20 cellular contexts compared by ENCODE assay signal in the genomic region with DNA sequence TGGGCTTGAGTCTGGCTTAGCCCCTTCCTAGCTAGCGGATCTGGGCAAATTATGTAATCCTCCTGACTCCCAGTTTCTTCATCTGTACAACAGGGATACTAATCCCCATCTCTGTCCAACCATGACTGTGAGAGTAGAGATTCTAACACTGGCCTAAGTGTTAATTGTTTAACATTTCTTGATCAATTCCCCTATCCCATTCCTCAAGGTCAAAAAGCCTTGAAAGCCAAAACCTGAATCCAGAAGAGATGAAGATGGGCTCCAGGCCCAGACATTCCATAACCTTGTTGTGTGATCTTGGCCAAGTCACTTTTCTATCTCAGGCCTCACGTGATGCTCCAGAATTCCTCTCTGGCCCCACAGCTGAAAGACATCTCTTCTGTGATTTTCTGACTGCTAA. TPM values are rescaled to one million over a fixed set of nuclear protein-coding genes. Genes with fewer than 3 reads are reported as not detected.
DNase-seq lines count a peak whose midpoint lies in the region; ATAC-seq, FAIRE-seq and TF ChIP-seq lines count a peak whose summit lies in the region.
"Had no signal": no experiment of that assay in that cellular context is flagged by ENCODE, and none has a peak within 500 bp of the region (broad histone marks: within the 10 kb centered on the region; RNA-seq: fewer than 3 reads in every experiment).

No MANE protein-coding gene starts in this region.

- peaks cover 49 to 84% of the 10 kb centered on the region in 2 experiments for H3K79me1 ChIP-seq in IMR-90 (ENCODE audit: low read depth in 1 of 2, low read length in 2 of 2)

- TF ChIP-seq POLR2A in IMR-90 (IDR thresholded peaks at IDR 0.05; ENCODE audit: low read depth, low read length), result no peak
- no peak for TF ChIP-seq POLR2A in ovary (IDR thresholded peaks at IDR 0.05)
- TF ChIP-seq POLR2A in uterus (IDR thresholded peaks at IDR 0.05), result no peak

- H3K9ac ChIP-seq in IMR-90 (ENCODE audit: low read depth, low read length), result no peak overlapping the region
- H3K9ac ChIP-seq: neural progenitor cell had no signal

- H3K27me3 ChIP-seq in IMR-90 (ENCODE audit: control insufficient read depth, insufficient read depth, low read length), result no peaks in the 10 kb centered on the region
- no peaks in the 10 kb centered on the region for H3K27me3 ChIP-seq in ovary
- no peaks in the 10 kb centered on the region for H3K27me3 ChIP-seq in uterus
- H3K27me3 ChIP-seq: neural progenitor cell had no signal

- dilution Hi-C loops in IMR-90 (cut with HindIII; ENCODE audit: low sequenced_read_pairs, unreplicated experiment), result no loop called here

- peaks cover 69% of the 10 kb centered on the region for H4K20me1 ChIP-seq in IMR-90 (ENCODE audit: insufficient read depth, low read length)

- no peak overlapping the region for H3K23ac ChIP-seq in IMR-90 (ENCODE audit: low read depth, low read length)

- H3K56ac ChIP-seq in IMR-90 (ENCODE audit: extremely low read depth, insufficient read depth, low read length), result no peak overlapping the region

- TF ChIP-seq RAD21 in IMR-90 (IDR thresholded peaks at IDR 0.05; ENCODE audit: low read length), result no peak

- no peak for TF ChIP-seq EP300 in ovary (IDR thresholded peaks at IDR 0.05)

- no peak overlapping the region; the same call in 1 of the 2 replicates for H4K91ac ChIP-seq in IMR-90 (ENCODE audit: insufficient read depth, low read depth, low read length)

- no peak overlapping the region for H2AFZ ChIP-seq in IMR-90 (replicated peaks; ENCODE audit: low read length, poor library complexity)
- H2AFZ ChIP-seq: neural progenitor cell had no signal

- TF ChIP-seq CTCF in IMR-90 (conservative IDR thresholded peaks at IDR 0.05; ENCODE audit: low read depth, low read length), result no peak
- TF ChIP-seq CTCF in ovary (IDR thresholded peaks at IDR 0.05), result no peak
- no peak for TF ChIP-seq CTCF in uterus (IDR thresholded peaks at IDR 0.05)
- no peak for TF ChIP-seq CTCF in GM10266 (IDR thresholded peaks at IDR 0.05; ENCODE audit: control insufficient read depth, insufficient read depth, low read depth, missing control alignments)

- POLR2A ChIA-PET in IMR-90 (lab: Charles Lee; ENCODE audit: unreplicated experiment), result no interaction called here

- 83% methylated on average over 2 of the region's 2 CpGs; no CpG with 5 or more reads in 1 of the 2 experiments for WGBS in IMR-90 (ENCODE audit: extremely low coverage in 2 of 2, insufficient read length in 1 of 2), 2 experiments
- 32 to 41% (median 40%) methylated on average over 2 of the region's 2 CpGs for WGBS in ovary, 3 donors

- H4K5ac ChIP-seq in IMR-90 (ENCODE audit: low read depth, low read length), result 0 out of 2 replicates have a peak overlapping the region, but pooled peaks have one; percentile 2

- peak overlapping the region; percentile 52 for H3K4ac ChIP-seq in IMR-90 (ENCODE audit: low read depth, low read length)

- H3K4me1 ChIP-seq in IMR-90 (ENCODE audit: control insufficient read depth, insufficient read depth, low read length), result peaks cover 45% of the 10 kb centered on the region
- H3K4me1 ChIP-seq in ovary (ENCODE audit: insufficient read depth), result peaks cover 11% of the 10 kb centered on the region
- peaks cover 31 to 42% of the 10 kb centered on the region in 2 donors for H3K4me1 ChIP-seq in uterus

- H2AK9ac ChIP-seq in IMR-90 (replicated peaks; ENCODE audit: low read depth, low read length, poor library complexity), result no peak overlapping the region

- FAIRE-seq in frontal cortex (lab: Jason Lieb, UNC), result no peak
- FAIRE-seq: islet of Langerhans had no signal

- no peak overlapping the region for H2BK20ac ChIP-seq in IMR-90 (ENCODE audit: low read depth, low read length)

- peak overlapping the region in 1 of 2 experiments; percentile 32; a peak in 1 of 4 replicates for H4K8ac ChIP-seq in IMR-90 (ENCODE audit: low read depth in 2 of 2, low read length in 2 of 2)

- in situ Hi-C loops in IMR-90 (cut with MboI; ENCODE audit: low sequenced_read_pairs), result no loop called here

- CTCF ChIA-PET in IMR-90 (lab: Yijun Ruan, JAX), result interaction anchor here (2.1 to 2.2 kb wide), 2 partner anchors 25 to 52 kb away, joined by 7 to 8 read pairs; no protein-coding TSS in a partner anchor

- ATAC-seq in IMR-90 (ENCODE audit: low read depth), result no peak
- ATAC-seq: psoas muscle had no signal

- 0 out of 2 replicates have a peak overlapping the region, but pooled peaks have one; percentile 14 for H3K14ac ChIP-seq in IMR-90 (replicated peaks; ENCODE audit: low read depth, low read length)

- peak overlapping the region; percentile 4 for H2BK5ac ChIP-seq in IMR-90 (ENCODE audit: low read depth, low read length, poor library complexity, severe bottlenecking)

- intact Hi-C loops in IMR-90 (cut with micrococcal nuclease) (no loop called here), ovary (cut with DNase I) (no loop called here), uterus (cut with DNase I; ENCODE audit: low total_unique reads) (no loop called here)

- peak overlapping the region; percentile 22; the same call in 1 of the 2 replicates for H2BK120ac ChIP-seq in IMR-90 (ENCODE audit: low read depth, low read length)

- peaks cover 28% of the 10 kb centered on the region for H3K9me1 ChIP-seq in IMR-90 (ENCODE audit: insufficient read depth, low read length)

- H3K4me3 ChIP-seq in IMR-90 (ENCODE audit: insufficient read depth, low read depth, low read length), result no peak overlapping the region
- H3K4me3 ChIP-seq in ovary, result no peak overlapping the region
- H3K4me3 ChIP-seq in uterus, result no peak overlapping the region
- H3K4me3 ChIP-seq: neural progenitor cell, psoas muscle, smooth muscle cell had no signal

- H3K36me3 ChIP-seq in IMR-90 (ENCODE audit: control insufficient read depth, insufficient read depth, low read length) (peaks cover 81% of the 10 kb centered on the region), ovary (no peaks in the 10 kb centered on the region), uterus (no peaks in the 10 kb centered on the region)
- H3K36me3 ChIP-seq: neural progenitor cell had no signal

- H3K4me2 ChIP-seq in IMR-90 (ENCODE audit: low read depth, low read length), result no peak overlapping the region
- H3K4me2 ChIP-seq: neural progenitor cell, smooth muscle cell had no signal

- peak overlapping the region; percentile 41; the same call in 1 of the 2 replicates for H3K27ac ChIP-seq in IMR-90 (ENCODE audit: insufficient read depth, low read length)
- H3K27ac ChIP-seq in cingulate gyrus (ENCODE audit: low read depth, low read length), result peak overlapping the region; percentile 4
- H3K27ac ChIP-seq in ovary, result peak overlapping the region; percentile 8 to 30
- peak overlapping the region; percentile 97 to 99 for H3K27ac ChIP-seq in uterus
- H3K27ac ChIP-seq: neural progenitor cell, psoas muscle had no signal

- H3K9me3 ChIP-seq in IMR-90 (ENCODE audit: control insufficient read depth, insufficient read depth, low read length) (no peaks in the 10 kb centered on the region), ovary (no peaks in the 10 kb centered on the region), uterus (no peaks in the 10 kb centered on the region)
- H3K9me3 ChIP-seq: psoas muscle had no signal

- peak overlapping the region; percentile 42; the same call in 2 of the 3 replicates for H2BK15ac ChIP-seq in IMR-90 (ENCODE audit: low read depth, low read length)

- H2AK5ac ChIP-seq in IMR-90 (ENCODE audit: low read depth, low read length), result peak overlapping the region; percentile 70; the same call in 1 of the 2 replicates

- H3K18ac ChIP-seq in IMR-90 (ENCODE audit: low read depth, low read length), result peak overlapping the region; percentile 5; the same call in 1 of the 2 replicates

- DNase-seq in IMR-90 (no peak), ovary (no peak), uterus (no peak), retina (no peak), frontal cortex (ENCODE audit: low spot score in 2 of 2) (no peak), GM10266 (ENCODE audit: extremely low spot score) (no peak)
- DNase-seq: activated naive CD4-positive, alpha-beta T cell treated with Interleukin-2 at 50 U/mL for 16 hours; activated T-cell treated with anti-CD3 and anti-CD28 coated beads, Interleukin-2, amount 50 U/mL, for 24 hours; amniotic stem cell; caudate nucleus; DMS53; GF-D8; NCI-H2171; NCI-H526; psoas muscle; stimulated activated CD4-positive, alpha-beta T cell treated with anti-CD3 and anti-CD28 coated beads, Interleukin-4, amount 100 ng/mL, for 1 hour had no signal

- BruUV-seq in IMR-90 (replicated peaks; lab: Mats Ljungman, UMichigan), result no TSS peak

TF ChIP-seq in IMR-90, 13 proteins besides CTCF, POLR2A, EP300 and RAD21 (continues in another document):
- TF ChIP-seq, protein P1, sequence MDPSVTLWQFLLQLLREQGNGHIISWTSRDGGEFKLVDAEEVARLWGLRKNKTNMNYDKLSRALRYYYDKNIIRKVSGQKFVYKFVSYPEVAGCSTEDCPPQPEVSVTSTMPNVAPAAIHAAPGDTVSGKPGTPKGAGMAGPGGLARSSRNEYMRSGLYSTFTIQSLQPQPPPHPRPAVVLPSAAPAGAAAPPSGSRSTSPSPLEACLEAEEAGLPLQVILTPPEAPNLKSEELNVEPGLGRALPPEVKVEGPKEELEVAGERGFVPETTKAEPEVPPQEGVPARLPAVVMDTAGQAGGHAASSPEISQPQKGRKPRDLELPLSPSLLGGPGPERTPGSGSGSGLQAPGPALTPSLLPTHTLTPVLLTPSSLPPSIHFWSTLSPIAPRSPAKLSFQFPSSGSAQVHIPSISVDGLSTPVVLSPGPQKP (IDR thresholded peaks at IDR 0.05; ENCODE audit: borderline replicate concordance, low read depth, low read length), result no peak

RNA-seq across cellular contexts. Expression of a gene that starts 18.8 kb away (rescaled TPM):
- total RNA-seq in IMR-90 (2012; rRNA removed) (41.6 and 44.2 TPM in 2 replicates), ovary (10 to 100 TPM; 21.7 to 38.2 (median 29.0) TPM), uterus (10 to 100 TPM; 14.4 to 80.2 (median 43.7) TPM), frontal cortex (5.7 TPM)
- polyA plus RNA-seq in IMR-90 (2012; rRNA removed) (102 and 122 TPM in 2 replicates), ovary (10 to 100 TPM in 1 of 2 donors, 1 to 10 TPM in 1; 4.7 to 17.5 TPM)
- 50.7 and 178 TPM in 2 replicates for polyA plus RNA-seq in IMR-90 (2012; cell fraction: cytosol; rRNA removed)
- polyA plus RNA-seq in IMR-90 (2012; cell fraction: nucleus; rRNA removed; ENCODE audit: low replicate concordance), result 49.6 and 125 TPM in 2 replicates

RNA-seq across cellular contexts. Expression of a gene that starts 19.2 kb away (rescaled TPM):
- total RNA-seq in IMR-90 (2012; rRNA removed) (1,498 and 1,861 TPM in 2 replicates), ovary (100 to 1,000 TPM; 205 to 767 (median 274) TPM), uterus (1,000 to 10,000 TPM in 3 of 4 donors, 100 to 1,000 TPM in 1; 913 to 2,516 (median 1,349) TPM), frontal cortex (12.2 TPM)
- polyA plus RNA-seq in IMR-90 (2012; rRNA removed) (948 and 1,037 TPM in 2 replicates), ovary (100 to 1,000 TPM; 270 to 783 TPM)
- polyA plus RNA-seq in IMR-90 (2012; cell fraction: cytosol; rRNA removed), result 955 and 1,043 TPM in 2 replicates
- 737 and 1,227 TPM in 2 replicates for polyA plus RNA-seq in IMR-90 (2012; cell fraction: nucleus; rRNA removed; ENCODE audit: low replicate concordance)

RNA-seq across cellular contexts. Expression of a gene that starts 51.2 kb away (rescaled TPM):
- total RNA-seq in IMR-90 (2012; rRNA removed), result 14.0 and 14.4 TPM in 2 replicates
- 23.1 and 23.6 TPM in 2 replicates for polyA plus RNA-seq in IMR-90 (2012; rRNA removed)
- polyA plus RNA-seq in IMR-90 (2012; cell fraction: cytosol; rRNA removed), result 11.8 and 15.2 TPM in 2 replicates
- polyA plus RNA-seq in IMR-90 (2012; cell fraction: nucleus; rRNA removed; ENCODE audit: low replicate concordance), result 31.9 and 47.5 TPM in 2 replicates
- 10 to 100 TPM in 4 of 7 donors, 1 to 10 TPM in 3; 6.2 to 19.6 (median 11.3) TPM for total RNA-seq in ovary
- polyA plus RNA-seq in ovary, result 10 to 100 TPM in 1 of 2 donors, 1 to 10 TPM in 1; 3.4 to 17.3 TPM
- 10 to 100 TPM; 25.1 to 86.1 (median 58.5) TPM for total RNA-seq in uterus
- total RNA-seq in frontal cortex, result 33.8 TPM

Comparison
In these comparisons a context has a peak if more than half of its experiments do, and no peak if none do; other contexts are left out.
1. H3K27ac ChIP-seq: peak in every context shown above with its lines; median percentile 98 in uterus; 41 in IMR-90; 19 in ovary; 4 in cingulate gyrus.
2. RNA of a gene that starts 19.2 kb away (total RNA-seq): 1,498 to 1,861 TPM in IMR-90, 913 to 2,516 TPM in uterus and 205 to 767 TPM in ovary; 12.2 TPM in frontal cortex (single experiment); every median in the first group is over 10 times any median in the second.